8 cellular contexts compared by ENCODE assay signal in genomic region chr2:232444409-232445148, GRCh38. TPM values are rescaled to one million over a fixed set of nuclear protein-coding genes. Genes with fewer than 3 reads are reported as not detected.
DNase-seq lines count a peak whose midpoint lies in the region; ATAC-seq and TF ChIP-seq lines count a peak whose summit lies in the region.

No MANE protein-coding gene starts in this region.

- H3K4me1 Mint-ChIP-seq in stimulated activated naive CD8-positive, alpha-beta T cell treated with anti-CD3 and anti-CD28 coated beads, Interleukin-15, amount 100 ng/mL, for 72 hours: peaks cover 39% of the 10 kb centered on the region

- H3K4me3 Mint-ChIP-seq in stimulated activated naive CD8-positive, alpha-beta T cell treated with anti-CD3 and anti-CD28 coated beads, Interleukin-15, amount 100 ng/mL, for 72 hours: no peak overlapping the region

- H3K27me3 Mint-ChIP-seq in stimulated activated naive CD8-positive, alpha-beta T cell treated with anti-CD3 and anti-CD28 coated beads, Interleukin-15, amount 100 ng/mL, for 72 hours: peaks cover 8% of the 10 kb centered on the region

- peak; percentile 58 for ATAC-seq in mucosa of descending colon
- ATAC-seq in stimulated activated naive CD8-positive, alpha-beta T cell treated with anti-CD3 and anti-CD28 coated beads, Interleukin-15, amount 100 ng/mL, for 72 hours: peak; percentile 63
- no peak for ATAC-seq in HG03354 (IDR thresholded peaks at IDR 0.05; ENCODE audit: poor library complexity, severe bottlenecking, unreplicated experiment)
- no peak for ATAC-seq in GM21786 (IDR thresholded peaks at IDR 0.05; ENCODE audit: unreplicated experiment)

- H3K4me2 ChIP-seq in Karpas-422 (ENCODE audit: low read depth, low read length, poor library complexity, severe bottlenecking): no peak overlapping the region

- no peaks in the 10 kb centered on the region for H3K9me3 Mint-ChIP-seq in stimulated activated naive CD8-positive, alpha-beta T cell treated with anti-CD3 and anti-CD28 coated beads, Interleukin-15, amount 100 ng/mL, for 72 hours

- TF ChIP-seq CTCF in GM10248 (IDR thresholded peaks at IDR 0.05; ENCODE audit: control extremely low read depth, extremely low read depth, low read depth, missing control alignments) (peak; percentile 76), WI38 (IDR thresholded peaks at IDR 0.05; ENCODE audit: low read depth, low read length) (peak; percentile 61), mucosa of descending colon (IDR thresholded peaks at IDR 0.05) (peak; percentile 74)

- H3K4me1 ChIP-seq in Karpas-422 (ENCODE audit: low read length) (no peaks in the 10 kb centered on the region), mucosa of descending colon (ENCODE audit: low read depth) (no peaks in the 10 kb centered on the region)

- H3K27ac Mint-ChIP-seq in stimulated activated naive CD8-positive, alpha-beta T cell treated with anti-CD3 and anti-CD28 coated beads, Interleukin-15, amount 100 ng/mL, for 72 hours: no peak overlapping the region

- H3K9ac ChIP-seq in Karpas-422 (ENCODE audit: low read length): no peak overlapping the region

- intact Hi-C loops in mucosa of descending colon (cut with DNase I, micrococcal nuclease): loop anchor here (5.0 to 10.0 kb wide), 2 partner anchors 73 to 540 kb away; no protein-coding TSS in a partner anchor

- CTCF ChIA-PET in GM10248 (lab: Yijun Ruan, JAX): interaction anchor here (0.6 to 1.6 kb wide), 8 partner anchors 10 to 544 kb away, joined by 3 to 6 read pairs (median 4); partner anchors contain the start of gene ALPI

- H3K27ac ChIP-seq in Karpas-422 (ENCODE audit: low read length): no peak overlapping the region

- H3K4me3 ChIP-seq in Karpas-422 (ENCODE audit: low read length) (no peak overlapping the region), WI38 (ENCODE audit: low read depth, low read length) (no peak overlapping the region), mucosa of descending colon (no peak overlapping the region)

- H3K36me3 ChIP-seq in Karpas-422 (ENCODE audit: insufficient read depth, low read length) (no peaks in the 10 kb centered on the region), mucosa of descending colon (ENCODE audit: low read depth) (no peaks in the 10 kb centered on the region)

- DNase-seq in GM10248 (ENCODE audit: extremely low spot score) (peak; percentile 75), Karpas-422 (peak; percentile 90), mucosa of descending colon (peak in 2 of 3 donors; percentile 64 to 71)
- peak; percentile 33 for DNase-seq in central memory CD4-positive, alpha-beta T cell
- peak; percentile 68 to 70 for DNase-seq in stimulated activated naive CD8-positive, alpha-beta T cell treated with anti-CD3 and anti-CD28 coated beads, Interleukin-15, amount 100 ng/mL, for 72 hours

- H4K20me1 ChIP-seq in Karpas-422 (ENCODE audit: insufficient read depth, low read depth, low read length): no peaks in the 10 kb centered on the region

- no peaks in the 10 kb centered on the region for H3K9me3 ChIP-seq in Karpas-422 (ENCODE audit: low read length)
- H3K9me3 ChIP-seq in mucosa of descending colon: no peaks in the 10 kb centered on the region

- 0 out of 2 replicates have a peak overlapping the region, but pooled peaks have one; percentile 60 for H2AFZ ChIP-seq in Karpas-422 (ENCODE audit: low read length)

- H3K27me3 ChIP-seq in Karpas-422 (ENCODE audit: low read length): no peaks in the 10 kb centered on the region

- POLR2A ChIA-PET in GM10248 (lab: Yijun Ruan, JAX): no interaction called here

- H3K9me2 ChIP-seq in Karpas-422 (replicated peaks; ENCODE audit: insufficient read depth, low read length): no peaks in the 10 kb centered on the region

- H3K79me2 ChIP-seq in Karpas-422 (ENCODE audit: low read length): no peaks in the 10 kb centered on the region

RNA-seq across cellular contexts. Expression of gene ALPI, which starts 11.4 kb away (rescaled TPM):
- total RNA-seq in Karpas-422 (2014; rRNA removed; shearing (Covaris generic); ENCODE audit: low replicate concordance): not detected in 2 replicates
- 10 to 100 TPM in 2 of 3 donors, 1 to 10 TPM in 1; 8.5 to 24.6 (median 24.4) TPM for total RNA-seq in mucosa of descending colon

RNA-seq across cellular contexts. Expression of gene ALPG, which starts 37.9 kb away (rescaled TPM):
- not detected in 2 replicates for total RNA-seq in Karpas-422 (2014; rRNA removed; shearing (Covaris generic); ENCODE audit: low replicate concordance)
- total RNA-seq in mucosa of descending colon: 1 to 10 TPM in 1 of 3 donors, under 1 TPM in 2; 0.54 to 8.1 (median 0.61) TPM

RNA-seq across cellular contexts. Expression of gene ECEL1, which starts 43.1 kb away (rescaled TPM):
- not detected in 2 replicates for total RNA-seq in Karpas-422 (2014; rRNA removed; shearing (Covaris generic); ENCODE audit: low replicate concordance)
- under 1 TPM in 2 of 3 donors, not detected in 1; 0.16 to 0.24 TPM for total RNA-seq in mucosa of descending colon

Comparison
In these comparisons a context has a peak if more than half of its experiments do, and no peak if none do; other contexts are left out.
1. DNase-seq: peak in every context shown above with its lines; median percentile 90 in Karpas-422; 75 in GM10248; 69 in stimulated activated naive CD8-positive, alpha-beta T cell treated with anti-CD3 and anti-CD28 coated beads, Interleukin-15, amount 100 ng/mL, for 72 hours; 68 in mucosa of descending colon; 33 in central memory CD4-positive, alpha-beta T cell.
2. ATAC-seq: peak in mucosa of descending colon (single experiment) and stimulated activated naive CD8-positive, alpha-beta T cell treated with anti-CD3 and anti-CD28 coated beads, Interleukin-15, amount 100 ng/mL, for 72 hours (single experiment); none in HG03354 (single experiment) and GM21786 (single experiment).
3. Peak in every context shown above with its lines, with median percentiles within 50 percentile points of each other: CTCF ChIP-seq.